8 cellular contexts compared by ENCODE assay signal in genomic region chr6:144149894-144150672, GRCh38. TPM values are rescaled to one million over a fixed set of nuclear protein-coding genes. Genes with fewer than 3 reads are reported as not detected.
DNase-seq lines count a peak whose midpoint lies in the region; ATAC-seq and TF ChIP-seq lines count a peak whose summit lies in the region.

Gene STX11, plus strand, starts transcription at chr6:144150517. Its CDS starts 36,111 bp downstream, at chr6:144186628.

- H3F3A ChIP-seq in PC-3 (ENCODE audit: low read length, unreplicated experiment) (no peaks in the 10 kb centered on the region), neural cell (ENCODE audit: insufficient read depth, low read length, poor library complexity, severe bottlenecking) (no peaks in the 10 kb centered on the region)

- ATAC-seq in GM18909 (IDR thresholded peaks at IDR 0.05; ENCODE audit: poor library complexity, unreplicated experiment) (peak; percentile 69), HG03139 (IDR thresholded peaks at IDR 0.05; ENCODE audit: unreplicated experiment) (peak; percentile 68), PC-3 (peak; percentile 88)

- H3K36me3 ChIP-seq in PC-3 (ENCODE audit: low read depth, low read length) (no peaks in the 10 kb centered on the region), neural cell (ENCODE audit: insufficient read depth, low read length) (no peaks in the 10 kb centered on the region), stomach (no peaks in the 10 kb centered on the region)

- CTCF ChIA-PET in PC-3 (lab: Charles Lee) = interaction anchor here (0.6 kb wide), 1 partner anchor 45 kb away, joined by 3 read pairs; no protein-coding TSS in a partner anchor

- intact Hi-C loops in PC-3 (cut with micrococcal nuclease) = loop anchor here (2.0 kb wide), 2 partner anchors 19 to 41 kb away; no protein-coding TSS in a partner anchor
- intact Hi-C loops in stomach (cut with DNase I; ENCODE audit: low total_unique reads) = no loop called here

- H2AFZ ChIP-seq in PC-3 (ENCODE audit: low read length) (peak within 1 kb of the TSS; percentile 96), neural cell (ENCODE audit: low read depth, low read length) (no peak within 1 kb of the TSS)

- no peak for TF ChIP-seq POLR2A in stomach (IDR thresholded peaks at IDR 0.05)

- peak within 1 kb of the TSS; percentile 40 for H3K9ac ChIP-seq in PC-3 (ENCODE audit: low read length)
- peak within 1 kb of the TSS; percentile 16 for H3K9ac ChIP-seq in neural cell (ENCODE audit: low read length)

- DNase-seq in ACHN (peak; percentile 59), PC-3 (peak; percentile 58), fibroblast of pulmonary artery (ENCODE audit: low read depth) (peak; percentile 18), stomach (peak; percentile 67)
- DNase-seq in activated T-cell treated with anti-CD3 and anti-CD28 coated beads, Interleukin-2, amount 50 U/mL, for 48 hours = peak; percentile 82 to 88

- H3K4me2 ChIP-seq in PC-3 (ENCODE audit: low read length) = peak within 1 kb of the TSS; percentile 92
- H3K4me2 ChIP-seq in neural cell (ENCODE audit: low read length) = peak within 1 kb of the TSS; percentile 61

- H3K4me3 ChIP-seq in PC-3 (ENCODE audit: low read length) (peak within 1 kb of the TSS; percentile 73), fibroblast of pulmonary artery (replicated peaks; ENCODE audit: low read depth, low read length) (peak within 1 kb of the TSS; percentile 64), neural cell (ENCODE audit: low read length) (peak within 1 kb of the TSS; percentile 87), stomach (peak within 1 kb of the TSS; percentile 69 to 93 (median 83))

- WGBS in stomach, 5 donors = 1 to 2% (median 1%) methylated on average over 26 to 90 of the region's 90 CpGs

- no peak for TF ChIP-seq CTCF in PC-3 (conservative IDR thresholded peaks at IDR 0.05; ENCODE audit: low read depth, low read length)
- TF ChIP-seq CTCF in fibroblast of pulmonary artery (IDR thresholded peaks at IDR 0.05; ENCODE audit: low read length, missing control alignments) = no peak
- peak; percentile 34 for TF ChIP-seq CTCF in neural cell (IDR thresholded peaks at IDR 0.05; ENCODE audit: poor library complexity, severe bottlenecking)
- peak in 1 of 7 experiments; percentile 6 for TF ChIP-seq CTCF in stomach (IDR thresholded peaks at IDR 0.05)

- H3K9me3 ChIP-seq in PC-3 (ENCODE audit: low read length) (no peaks in the 10 kb centered on the region), neural cell (ENCODE audit: low read length) (no peaks in the 10 kb centered on the region), stomach (no peaks in the 10 kb centered on the region)

- no peaks in the 10 kb centered on the region for H3K9me2 ChIP-seq in PC-3 (replicated peaks; ENCODE audit: low read length)
- no peaks in the 10 kb centered on the region for H3K9me2 ChIP-seq in neural cell (ENCODE audit: insufficient read depth, low read length)

- H3K27me3 ChIP-seq in PC-3 (ENCODE audit: low read length) (no peaks in the 10 kb centered on the region), neural cell (ENCODE audit: insufficient read depth, low read depth, low read length) (peaks cover 38% of the 10 kb centered on the region), stomach (peaks cover 0 to 10% (median 4%) of the 10 kb centered on the region in 3 donors)

- H3K27ac ChIP-seq in PC-3 (ENCODE audit: low read length) = no peak within 1 kb of the TSS
- no peak within 1 kb of the TSS for H3K27ac ChIP-seq in neural cell (ENCODE audit: low read length)
- H3K27ac ChIP-seq in stomach = peak within 1 kb of the TSS; percentile 64 to 88 (median 79)

- POLR2A ChIA-PET in PC-3 (lab: Charles Lee; ENCODE audit: unreplicated experiment) = no interaction called here

- peak; percentile 22 for TF ChIP-seq RAD21 in neural cell (conservative IDR thresholded peaks at IDR 0.05)

- BruUV-seq in PC-3 (replicated peaks; lab: Mats Ljungman, UMichigan) = no TSS peak

- no peaks in the 10 kb centered on the region for H3K79me2 ChIP-seq in PC-3 (ENCODE audit: low read length)
- H3K79me2 ChIP-seq in neural cell (replicated peaks; ENCODE audit: insufficient read depth, low read length) = no peaks in the 10 kb centered on the region

- in situ Hi-C loops in ACHN (cut with HindIII; ENCODE audit: low pct_ligation_motif_present, low pct_unique_long_range_greater_than_20kb, low sequenced_read_pairs) = no loop called here

- TF ChIP-seq EP300 in neural cell (conservative IDR thresholded peaks at IDR 0.05; ENCODE audit: poor library complexity, severe bottlenecking) = no peak
- no peak for TF ChIP-seq EP300 in stomach (IDR thresholded peaks at IDR 0.05)

- H3K4me1 ChIP-seq in PC-3 (ENCODE audit: insufficient read depth, low read length) (peaks cover 9% of the 10 kb centered on the region; the same call in 1 of the 2 replicates), stomach (peaks cover 0 to 24% (median 19%) of the 10 kb centered on the region in 4 donors)

- H4K20me1 ChIP-seq in PC-3 (ENCODE audit: low read length) (no peaks in the 10 kb centered on the region), neural cell (ENCODE audit: insufficient read depth) (no peaks in the 10 kb centered on the region)

TF ChIP-seq in neural cell, 6 proteins besides CTCF, POLR2A, EP300 and RAD21:
- TF ChIP-seq EZH2 (IDR thresholded peaks at IDR 0.05; ENCODE audit: borderline replicate concordance, insufficient read depth, low read length, poor library complexity, severe bottlenecking) (no peak), REST (IDR thresholded peaks at IDR 0.05; ENCODE audit: borderline replicate concordance) (no peak), SMC3 (conservative IDR thresholded peaks at IDR 0.05; ENCODE audit: poor library complexity) (peak; percentile 32), MXI1 (conservative IDR thresholded peaks at IDR 0.05; ENCODE audit: poor library complexity, severe bottlenecking) (peak; percentile 16), TAF1 (IDR thresholded peaks at IDR 0.05; ENCODE audit: low read depth) (peak; percentile 21)

RNA-seq across cellular contexts. Expression of gene STX11, which starts in this region (rescaled TPM):
- 1.2 and 1.5 TPM in 2 replicates for total RNA-seq in PC-3 (2014; rRNA removed)
- polyA plus RNA-seq in neural cell = not detected in 2 replicates
- not detected in 2 replicates for polyA minus RNA-seq in neural cell
- total RNA-seq in stomach = 10 to 100 TPM in 2 of 5 donors, 1 to 10 TPM in 2, not detected in 1; 2.2 to 11.7 (median 6.3) TPM
- polyA plus RNA-seq in stomach = 1 to 10 TPM; 2.2 to 3.7 (median 2.6) TPM

Comparison
In these comparisons a context has a peak if more than half of its experiments do, and no peak if none do; other contexts are left out.
1. DNase-seq: peak in every context shown above with its lines; median percentile 85 in activated T-cell treated with anti-CD3 and anti-CD28 coated beads, Interleukin-2, amount 50 U/mL, for 48 hours; 67 in stomach; 59 in ACHN; 58 in PC-3; 18 in fibroblast of pulmonary artery.
2. H3K27ac ChIP-seq: peak in stomach (5 of 5); none in PC-3 (single experiment) and neural cell (single experiment).
3. Peak in every context shown above with its lines, with median percentiles within 50 percentile points of each other: ATAC-seq and H3K4me3 ChIP-seq.